ENCODE assay signal across 7 cellular contexts in genomic region chr10:52779541-52780390, GRCh38.
DNase-seq lines count a peak whose midpoint lies in the region; ATAC-seq and TF ChIP-seq lines count a peak whose summit lies in the region.

No MANE protein-coding gene starts in this region.

- no peak overlapping the region for H3K27ac ChIP-seq in caudate nucleus (ENCODE audit: low read depth, low read length)

- peak; percentile 93 for TF ChIP-seq CTCF in GM12864 (IDR thresholded peaks at IDR 0.05; ENCODE audit: low read depth, low read length, missing control alignments)

- no peak overlapping the region for H3K4me3 ChIP-seq in GM12864 (ENCODE audit: low read depth, low read length)

- DNase-seq in GM12864 (ENCODE audit: low read depth): no peak
- DNase-seq in SHP77 (lab: John Stamatoyannopoulos, UW): peak; percentile 15 to 34
- DNase-seq in caudate nucleus (lab: John Stamatoyannopoulos, UW): peak in 37 of 61 donors; percentile 3 to 71 (median 32)
- DNase-seq in kidney tubule cell (ENCODE audit: low spot score): peak; percentile 59
- DNase-seq in stimulated activated CD8-positive, alpha-beta memory T cell treated with anti-CD3 and anti-CD28 coated beads, Interleukin-4, amount 100 ng/mL, for 48 hours: peak; percentile 79

- peak; percentile 88 for ATAC-seq in GM21360 (IDR thresholded peaks at IDR 0.05; ENCODE audit: unreplicated experiment)
- ATAC-seq in HG03469 (IDR thresholded peaks at IDR 0.05; ENCODE audit: unreplicated experiment): peak; percentile 98
